In genomic region chr6:156657311-156657710, GRCh38 we compare ENCODE assay signal across 1 cellular context.
TF ChIP-seq lines count a peak whose summit lies in the region.

No MANE protein-coding gene starts in this region.

TF ChIP-seq in IMR-90, 13 proteins besides CTCF, POLR2A, EP300 and RAD21:
- no peak for TF ChIP-seq FOS (IDR thresholded peaks at IDR 0.05; ENCODE audit: low read depth, low read length)
- no peak for TF ChIP-seq SMC3 (IDR thresholded peaks at IDR 0.05; ENCODE audit: low read depth, low read length)
- TF ChIP-seq RCOR1 (IDR thresholded peaks at IDR 0.05; ENCODE audit: insufficient replicate concordance, low read length), result no peak
- TF ChIP-seq MXI1 (IDR thresholded peaks at IDR 0.05; ENCODE audit: borderline replicate concordance, low read depth, low read length), result no peak
TF ChIP-seq in IMR-90: peak in this region for 0.
